In genomic region chr3:69410301-69410700, GRCh38 we compare ENCODE assay signal across 1 cellular context.
TF ChIP-seq lines count a peak whose summit lies in the region.

No MANE protein-coding gene starts in this region.

TF ChIP-seq in SK-N-SH, 30 proteins besides CTCF, POLR2A, EP300 and RAD21 (continued from another document):
- TF ChIP-seq GABPA (IDR thresholded peaks at IDR 0.05; ENCODE audit: low read depth): no peak
- no peak for TF ChIP-seq POLR2AphosphoS5 (IDR thresholded peaks at IDR 0.05; ENCODE audit: low read depth, low read length)
- no peak for TF ChIP-seq USF1 (IDR thresholded peaks at IDR 0.05; ENCODE audit: borderline replicate concordance, low read depth)
- no peak for TF ChIP-seq RXRA (IDR thresholded peaks at IDR 0.05; ENCODE audit: borderline replicate concordance, low read depth)
- no peak for TF ChIP-seq MEF2A (IDR thresholded peaks at IDR 0.05; ENCODE audit: borderline replicate concordance, low read depth)
